1 cellular context compared by ENCODE assay signal in the genomic region with DNA sequence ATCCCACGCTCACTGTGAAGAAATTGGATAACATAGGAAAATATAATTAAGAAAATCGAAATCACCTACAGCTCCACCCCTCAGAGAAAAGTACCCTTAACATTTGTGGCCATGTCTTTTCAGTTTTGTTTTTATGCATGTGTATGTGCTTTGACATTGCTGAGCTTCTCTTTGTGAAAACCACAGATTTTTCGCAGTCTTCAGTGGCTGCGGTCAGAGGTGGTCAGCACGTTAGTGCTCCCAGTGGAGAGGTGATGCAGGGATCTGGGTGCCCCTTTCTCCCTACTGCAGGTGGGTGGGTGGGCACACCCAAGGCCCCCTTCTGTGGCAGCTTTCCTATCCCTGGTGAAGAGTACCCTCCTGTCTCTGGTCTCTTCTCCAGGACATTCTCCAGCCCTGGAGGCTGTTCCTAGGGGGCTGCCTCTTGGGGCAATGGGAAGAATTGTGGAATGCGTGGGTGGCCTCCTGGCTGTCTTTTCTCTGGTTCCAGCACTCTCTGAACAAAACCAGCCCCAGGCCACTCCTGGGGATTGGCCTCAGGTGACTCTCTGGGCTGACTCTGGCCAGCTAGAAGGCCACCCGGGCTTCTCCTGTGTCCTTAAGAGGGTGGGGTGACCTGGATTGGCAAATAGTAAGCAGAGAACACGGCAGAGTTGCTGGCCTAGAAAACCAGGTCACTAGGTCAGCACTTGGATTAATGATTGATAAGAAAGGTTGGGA.
A peak's percentile ranks its signal among the peaks of the same experiment; 100 is the strongest.
TF ChIP-seq lines count a peak whose summit lies in the region.

No MANE protein-coding gene starts in this region.

TF ChIP-seq in HepG2, 621 proteins besides CTCF, POLR2A, EP300 and RAD21 (continued from another document and continues in another):
- TF ChIP-seq, protein P1, sequence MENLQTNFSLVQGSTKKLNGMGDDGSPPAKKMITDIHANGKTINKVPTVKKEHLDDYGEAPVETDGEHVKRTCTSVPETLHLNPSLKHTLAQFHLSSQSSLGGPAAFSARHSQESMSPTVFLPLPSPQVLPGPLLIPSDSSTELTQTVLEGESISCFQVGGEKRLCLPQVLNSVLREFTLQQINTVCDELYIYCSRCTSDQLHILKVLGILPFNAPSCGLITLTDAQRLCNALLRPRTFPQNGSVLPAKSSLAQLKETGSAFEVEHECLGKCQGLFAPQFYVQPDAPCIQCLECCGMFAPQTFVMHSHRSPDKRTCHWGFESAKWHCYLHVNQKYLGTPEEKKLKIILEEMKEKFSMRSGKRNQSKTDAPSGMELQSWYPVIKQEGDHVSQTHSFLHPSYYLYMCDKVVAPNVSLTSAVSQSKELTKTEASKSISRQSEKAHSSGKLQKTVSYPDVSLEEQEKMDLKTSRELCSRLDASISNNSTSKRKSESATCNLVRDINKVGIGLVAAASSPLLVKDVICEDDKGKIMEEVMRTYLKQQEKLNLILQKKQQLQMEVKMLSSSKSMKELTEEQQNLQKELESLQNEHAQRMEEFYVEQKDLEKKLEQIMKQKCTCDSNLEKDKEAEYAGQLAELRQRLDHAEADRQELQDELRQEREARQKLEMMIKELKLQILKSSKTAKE (CRISPR knock-in tag; IDR thresholded peaks at IDR 0.05; ENCODE audit: borderline replicate concordance): peak; percentile 57; the same call in 1 of the 2 replicates
- no peak for TF ChIP-seq ELF1 (CRISPR knock-in tag; IDR thresholded peaks at IDR 0.05)
- TF ChIP-seq MIER2 (CRISPR knock-in tag; IDR thresholded peaks at IDR 0.05): 0 out of 2 replicates have a peak, but pooled peaks have one; percentile 61
- no peak for TF ChIP-seq ADNP (CRISPR knock-in tag; IDR thresholded peaks at IDR 0.05)
- peak; percentile 70; the same call in 1 of the 2 replicates for TF ChIP-seq SOX5 (CRISPR knock-in tag; IDR thresholded peaks at IDR 0.05; ENCODE audit: borderline replicate concordance)
- no peak for TF ChIP-seq DNMT1 (CRISPR knock-in tag; IDR thresholded peaks at IDR 0.05)
- no peak for TF ChIP-seq ZNF260 (CRISPR knock-in tag; IDR thresholded peaks at IDR 0.05; ENCODE audit: borderline replicate concordance, low read depth)
- no peak for TF ChIP-seq ZNF326 (CRISPR knock-in tag; IDR thresholded peaks at IDR 0.05; ENCODE audit: borderline replicate concordance)
- TF ChIP-seq ZZZ3 (CRISPR knock-in tag; IDR thresholded peaks at IDR 0.05; ENCODE audit: borderline replicate concordance): no peak
- TF ChIP-seq, protein P2, sequence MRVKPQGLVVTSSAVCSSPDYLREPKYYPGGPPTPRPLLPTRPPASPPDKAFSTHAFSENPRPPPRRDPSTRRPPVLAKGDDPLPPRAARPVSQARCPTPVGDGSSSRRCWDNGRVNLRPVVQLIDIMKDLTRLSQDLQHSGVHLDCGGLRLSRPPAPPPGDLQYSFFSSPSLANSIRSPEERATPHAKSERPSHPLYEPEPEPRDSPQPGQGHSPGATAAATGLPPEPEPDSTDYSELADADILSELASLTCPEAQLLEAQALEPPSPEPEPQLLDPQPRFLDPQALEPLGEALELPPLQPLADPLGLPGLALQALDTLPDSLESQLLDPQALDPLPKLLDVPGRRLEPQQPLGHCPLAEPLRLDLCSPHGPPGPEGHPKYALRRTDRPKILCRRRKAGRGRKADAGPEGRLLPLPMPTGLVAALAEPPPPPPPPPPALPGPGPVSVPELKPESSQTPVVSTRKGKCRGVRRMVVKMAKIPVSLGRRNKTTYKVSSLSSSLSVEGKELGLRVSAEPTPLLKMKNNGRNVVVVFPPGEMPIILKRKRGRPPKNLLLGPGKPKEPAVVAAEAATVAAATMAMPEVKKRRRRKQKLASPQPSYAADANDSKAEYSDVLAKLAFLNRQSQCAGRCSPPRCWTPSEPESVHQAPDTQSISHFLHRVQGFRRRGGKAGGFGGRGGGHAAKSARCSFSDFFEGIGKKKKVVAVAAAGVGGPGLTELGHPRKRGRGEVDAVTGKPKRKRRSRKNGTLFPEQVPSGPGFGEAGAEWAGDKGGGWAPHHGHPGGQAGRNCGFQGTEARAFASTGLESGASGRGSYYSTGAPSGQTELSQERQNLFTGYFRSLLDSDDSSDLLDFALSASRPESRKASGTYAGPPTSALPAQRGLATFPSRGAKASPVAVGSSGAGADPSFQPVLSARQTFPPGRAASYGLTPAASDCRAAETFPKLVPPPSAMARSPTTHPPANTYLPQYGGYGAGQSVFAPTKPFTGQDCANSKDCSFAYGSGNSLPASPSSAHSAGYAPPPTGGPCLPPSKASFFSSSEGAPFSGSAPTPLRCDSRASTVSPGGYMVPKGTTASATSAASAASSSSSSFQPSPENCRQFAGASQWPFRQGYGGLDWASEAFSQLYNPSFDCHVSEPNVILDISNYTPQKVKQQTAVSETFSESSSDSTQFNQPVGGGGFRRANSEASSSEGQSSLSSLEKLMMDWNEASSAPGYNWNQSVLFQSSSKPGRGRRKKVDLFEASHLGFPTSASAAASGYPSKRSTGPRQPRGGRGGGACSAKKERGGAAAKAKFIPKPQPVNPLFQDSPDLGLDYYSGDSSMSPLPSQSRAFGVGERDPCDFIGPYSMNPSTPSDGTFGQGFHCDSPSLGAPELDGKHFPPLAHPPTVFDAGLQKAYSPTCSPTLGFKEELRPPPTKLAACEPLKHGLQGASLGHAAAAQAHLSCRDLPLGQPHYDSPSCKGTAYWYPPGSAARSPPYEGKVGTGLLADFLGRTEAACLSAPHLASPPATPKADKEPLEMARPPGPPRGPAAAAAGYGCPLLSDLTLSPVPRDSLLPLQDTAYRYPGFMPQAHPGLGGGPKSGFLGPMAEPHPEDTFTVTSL (CRISPR knock-in tag; IDR thresholded peaks at IDR 0.05; ENCODE audit: borderline replicate concordance): peak; percentile 17; the same call in 1 of the 2 replicates
- 0 out of 2 replicates have a peak, but pooled peaks have one; percentile 30 for TF ChIP-seq ZNF124 (CRISPR knock-in tag; IDR thresholded peaks at IDR 0.05)
- TF ChIP-seq ZNF225 (CRISPR knock-in tag; IDR thresholded peaks at IDR 0.05): no peak
- TF ChIP-seq, protein P3, sequence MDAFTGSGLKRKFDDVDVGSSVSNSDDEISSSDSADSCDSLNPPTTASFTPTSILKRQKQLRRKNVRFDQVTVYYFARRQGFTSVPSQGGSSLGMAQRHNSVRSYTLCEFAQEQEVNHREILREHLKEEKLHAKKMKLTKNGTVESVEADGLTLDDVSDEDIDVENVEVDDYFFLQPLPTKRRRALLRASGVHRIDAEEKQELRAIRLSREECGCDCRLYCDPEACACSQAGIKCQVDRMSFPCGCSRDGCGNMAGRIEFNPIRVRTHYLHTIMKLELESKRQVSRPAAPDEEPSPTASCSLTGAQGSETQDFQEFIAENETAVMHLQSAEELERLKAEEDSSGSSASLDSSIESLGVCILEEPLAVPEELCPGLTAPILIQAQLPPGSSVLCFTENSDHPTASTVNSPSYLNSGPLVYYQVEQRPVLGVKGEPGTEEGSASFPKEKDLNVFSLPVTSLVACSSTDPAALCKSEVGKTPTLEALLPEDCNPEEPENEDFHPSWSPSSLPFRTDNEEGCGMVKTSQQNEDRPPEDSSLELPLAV (CRISPR knock-in tag; conservative IDR thresholded peaks at IDR 0.05; ENCODE audit: low read depth): no peak
- TF ChIP-seq PAWR (CRISPR knock-in tag; IDR thresholded peaks at IDR 0.05; ENCODE audit: borderline replicate concordance): no peak
- peak; percentile 46; the same call in 1 of the 2 replicates for TF ChIP-seq MAFF (IDR thresholded peaks at IDR 0.05; ENCODE audit: low read depth, low read length)
- TF ChIP-seq ZNF562 (CRISPR knock-in tag; IDR thresholded peaks at IDR 0.05; ENCODE audit: borderline replicate concordance): no peak
- no peak for TF ChIP-seq ZFP1 (CRISPR knock-in tag; IDR thresholded peaks at IDR 0.05)
- no peak for TF ChIP-seq DNMT3B (CRISPR knock-in tag; conservative IDR thresholded peaks at IDR 0.05)
- TF ChIP-seq KAT2B (IDR thresholded peaks at IDR 0.05; ENCODE audit: borderline replicate concordance, low read depth, low read length): no peak
- no peak for TF ChIP-seq THYN1 (CRISPR knock-in tag; IDR thresholded peaks at IDR 0.05; ENCODE audit: borderline replicate concordance, low read depth)
- peak; percentile 51; the same call in 1 of the 2 replicates for TF ChIP-seq KDM5B (CRISPR knock-in tag; IDR thresholded peaks at IDR 0.05; ENCODE audit: borderline replicate concordance)
- no peak; the same call in 1 of the 2 replicates for TF ChIP-seq ZNF501 (CRISPR knock-in tag; IDR thresholded peaks at IDR 0.05)
- no peak for TF ChIP-seq NCOA5 (CRISPR knock-in tag; IDR thresholded peaks at IDR 0.05)
- no peak for TF ChIP-seq FOXA1 (IDR thresholded peaks at IDR 0.05)
- TF ChIP-seq FOXA1 (CRISPR knock-in tag; IDR thresholded peaks at IDR 0.05): peak; percentile 61
- peak; percentile 58; the same call in 1 of the 2 replicates for TF ChIP-seq IRX3 (CRISPR knock-in tag; IDR thresholded peaks at IDR 0.05; ENCODE audit: borderline replicate concordance, low read depth)
- no peak for TF ChIP-seq ZNF713 (CRISPR knock-in tag; IDR thresholded peaks at IDR 0.05)
- no peak for TF ChIP-seq ZMYM2 (CRISPR knock-in tag; IDR thresholded peaks at IDR 0.05)
- peak; percentile 41; the same call in 1 of the 2 replicates for TF ChIP-seq ZNF761 (CRISPR knock-in tag; conservative IDR thresholded peaks at IDR 0.05)
- TF ChIP-seq DR1 (CRISPR knock-in tag; IDR thresholded peaks at IDR 0.05): no peak
- TF ChIP-seq FOXK2 (IDR thresholded peaks at IDR 0.05): no peak
- TF ChIP-seq, protein P4, sequence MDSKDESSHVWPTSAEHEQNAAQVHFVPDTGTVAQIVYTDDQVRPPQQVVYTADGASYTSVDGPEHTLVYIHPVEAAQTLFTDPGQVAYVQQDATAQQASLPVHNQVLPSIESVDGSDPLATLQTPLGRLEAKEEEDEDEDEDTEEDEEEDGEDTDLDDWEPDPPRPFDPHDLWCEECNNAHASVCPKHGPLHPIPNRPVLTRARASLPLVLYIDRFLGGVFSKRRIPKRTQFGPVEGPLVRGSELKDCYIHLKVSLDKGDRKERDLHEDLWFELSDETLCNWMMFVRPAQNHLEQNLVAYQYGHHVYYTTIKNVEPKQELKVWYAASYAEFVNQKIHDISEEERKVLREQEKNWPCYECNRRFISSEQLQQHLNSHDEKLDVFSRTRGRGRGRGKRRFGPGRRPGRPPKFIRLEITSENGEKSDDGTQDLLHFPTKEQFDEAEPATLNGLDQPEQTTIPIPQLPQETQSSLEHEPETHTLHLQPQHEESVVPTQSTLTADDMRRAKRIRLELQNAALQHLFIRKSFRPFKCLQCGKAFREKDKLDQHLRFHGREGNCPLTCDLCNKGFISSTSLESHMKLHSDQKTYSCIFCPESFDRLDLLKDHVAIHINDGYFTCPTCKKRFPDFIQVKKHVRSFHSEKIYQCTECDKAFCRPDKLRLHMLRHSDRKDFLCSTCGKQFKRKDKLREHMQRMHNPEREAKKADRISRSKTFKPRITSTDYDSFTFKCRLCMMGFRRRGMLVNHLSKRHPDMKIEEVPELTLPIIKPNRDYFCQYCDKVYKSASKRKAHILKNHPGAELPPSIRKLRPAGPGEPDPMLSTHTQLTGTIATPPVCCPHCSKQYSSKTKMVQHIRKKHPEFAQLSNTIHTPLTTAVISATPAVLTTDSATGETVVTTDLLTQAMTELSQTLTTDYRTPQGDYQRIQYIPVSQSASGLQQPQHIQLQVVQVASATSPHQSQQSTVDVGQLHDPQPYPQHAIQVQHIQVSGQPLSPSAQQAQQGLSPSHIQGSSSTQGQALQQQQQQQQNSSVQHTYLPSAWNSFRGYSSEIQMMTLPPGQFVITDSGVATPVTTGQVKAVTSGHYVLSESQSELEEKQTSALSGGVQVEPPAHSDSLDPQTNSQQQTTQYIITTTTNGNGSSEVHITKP (CRISPR knock-in tag; IDR thresholded peaks at IDR 0.05; ENCODE audit: low read depth): peak; percentile 60; the same call in 1 of the 2 replicates
- TF ChIP-seq, protein P5, sequence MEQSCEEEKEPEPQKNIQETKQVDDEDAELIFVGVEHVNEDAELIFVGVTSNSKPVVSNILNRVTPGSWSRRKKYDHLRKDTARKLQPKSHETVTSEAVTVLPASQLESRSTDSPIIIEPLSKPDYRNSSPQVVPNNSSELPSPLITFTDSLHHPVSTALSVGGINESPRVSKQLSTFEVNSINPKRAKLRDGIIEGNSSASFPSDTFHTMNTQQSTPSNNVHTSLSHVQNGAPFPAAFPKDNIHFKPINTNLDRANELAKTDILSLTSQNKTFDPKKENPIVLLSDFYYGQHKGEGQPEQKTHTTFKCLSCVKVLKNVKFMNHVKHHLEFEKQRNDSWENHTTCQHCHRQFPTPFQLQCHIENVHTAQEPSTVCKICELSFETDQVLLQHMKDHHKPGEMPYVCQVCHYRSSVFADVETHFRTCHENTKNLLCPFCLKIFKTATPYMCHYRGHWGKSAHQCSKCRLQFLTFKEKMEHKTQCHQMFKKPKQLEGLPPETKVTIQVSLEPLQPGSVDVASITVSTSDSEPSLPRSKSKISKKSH (CRISPR knock-in tag; IDR thresholded peaks at IDR 0.05; ENCODE audit: borderline replicate concordance): peak; percentile 68; the same call in 1 of the 2 replicates
- 0 out of 2 replicates have a peak, but pooled peaks have one; percentile 65 for TF ChIP-seq RFXAP (CRISPR knock-in tag; IDR thresholded peaks at IDR 0.05; ENCODE audit: borderline replicate concordance)
- no peak for TF ChIP-seq ZNF143 (CRISPR knock-in tag; IDR thresholded peaks at IDR 0.05)
- TF ChIP-seq CC2D1A (CRISPR knock-in tag; IDR thresholded peaks at IDR 0.05): no peak
- TF ChIP-seq ZNF468 (CRISPR knock-in tag; IDR thresholded peaks at IDR 0.05): no peak
- TF ChIP-seq, protein P6, sequence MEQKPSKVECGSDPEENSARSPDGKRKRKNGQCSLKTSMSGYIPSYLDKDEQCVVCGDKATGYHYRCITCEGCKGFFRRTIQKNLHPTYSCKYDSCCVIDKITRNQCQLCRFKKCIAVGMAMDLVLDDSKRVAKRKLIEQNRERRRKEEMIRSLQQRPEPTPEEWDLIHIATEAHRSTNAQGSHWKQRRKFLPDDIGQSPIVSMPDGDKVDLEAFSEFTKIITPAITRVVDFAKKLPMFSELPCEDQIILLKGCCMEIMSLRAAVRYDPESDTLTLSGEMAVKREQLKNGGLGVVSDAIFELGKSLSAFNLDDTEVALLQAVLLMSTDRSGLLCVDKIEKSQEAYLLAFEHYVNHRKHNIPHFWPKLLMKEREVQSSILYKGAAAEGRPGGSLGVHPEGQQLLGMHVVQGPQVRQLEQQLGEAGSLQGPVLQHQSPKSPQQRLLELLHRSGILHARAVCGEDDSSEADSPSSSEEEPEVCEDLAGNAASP (CRISPR knock-in tag; IDR thresholded peaks at IDR 0.05; ENCODE audit: borderline replicate concordance): peak; percentile 99
- no peak for TF ChIP-seq ZNF777 (CRISPR knock-in tag; IDR thresholded peaks at IDR 0.05)
- TF ChIP-seq CCDC6 (CRISPR knock-in tag; IDR thresholded peaks at IDR 0.05): no peak
- TF ChIP-seq TOPORS (CRISPR knock-in tag; IDR thresholded peaks at IDR 0.05): 0 out of 2 replicates have a peak, but pooled peaks have one; percentile 55
- no peak for TF ChIP-seq STAG1 (CRISPR knock-in tag; IDR thresholded peaks at IDR 0.05)
- TF ChIP-seq, protein P7, sequence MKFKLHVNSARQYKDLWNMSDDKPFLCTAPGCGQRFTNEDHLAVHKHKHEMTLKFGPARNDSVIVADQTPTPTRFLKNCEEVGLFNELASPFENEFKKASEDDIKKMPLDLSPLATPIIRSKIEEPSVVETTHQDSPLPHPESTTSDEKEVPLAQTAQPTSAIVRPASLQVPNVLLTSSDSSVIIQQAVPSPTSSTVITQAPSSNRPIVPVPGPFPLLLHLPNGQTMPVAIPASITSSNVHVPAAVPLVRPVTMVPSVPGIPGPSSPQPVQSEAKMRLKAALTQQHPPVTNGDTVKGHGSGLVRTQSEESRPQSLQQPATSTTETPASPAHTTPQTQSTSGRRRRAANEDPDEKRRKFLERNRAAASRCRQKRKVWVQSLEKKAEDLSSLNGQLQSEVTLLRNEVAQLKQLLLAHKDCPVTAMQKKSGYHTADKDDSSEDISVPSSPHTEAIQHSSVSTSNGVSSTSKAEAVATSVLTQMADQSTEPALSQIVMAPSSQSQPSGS (CRISPR knock-in tag; IDR thresholded peaks at IDR 0.05): 0 out of 2 replicates have a peak, but pooled peaks have one; percentile 14
